In the genomic region with DNA sequence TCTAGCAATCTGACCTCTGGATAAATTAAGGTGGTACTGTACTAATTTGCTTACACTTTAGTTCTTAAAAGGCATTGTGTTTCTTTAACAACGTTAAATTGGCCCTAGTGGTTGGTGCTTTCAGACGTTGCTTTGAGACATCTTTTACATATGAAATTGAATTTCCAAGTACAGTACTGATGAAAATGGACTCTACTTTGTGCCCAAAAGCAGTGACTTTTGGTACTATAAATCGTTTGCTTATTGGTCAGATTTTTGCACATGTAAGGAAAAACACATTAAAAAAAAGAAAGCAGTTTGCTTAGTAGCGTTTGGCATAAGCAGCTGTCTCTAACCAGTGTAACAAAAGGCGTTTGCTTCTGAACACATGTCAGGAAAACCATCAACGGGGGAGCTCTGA, we compare ENCODE assay signal across 16 cellular contexts.
A peak's percentile ranks its signal among the peaks of the same experiment; 100 is the strongest.
DNase-seq lines count a peak whose midpoint lies in the region; ATAC-seq lines count a peak whose summit lies in the region.
"Had no signal": no experiment of that assay in that cellular context is flagged by ENCODE, and none has a peak within 500 bp of the region (broad histone marks: within the 10 kb centered on the region; RNA-seq: fewer than 3 reads in every experiment).

No MANE protein-coding gene starts in this region.

- no peaks in the 10 kb centered on the region for H3K9me3 Mint-ChIP-seq in activated CD8-positive, alpha-beta memory T cell treated with anti-CD3 and anti-CD28 coated beads, Interleukin-2, amount 10 ng/mL, durations not matched to agents 7 days and 5 days (ENCODE audit: low read depth)
- H3K9me3 Mint-ChIP-seq: activated CD4-positive, alpha-beta T cell treated with anti-CD3 and anti-CD28 coated beads, Interleukin-2, amount 10 ng/mL, durations not matched to agents 24 days and 14 days; activated naive CD8-positive, alpha-beta T cell treated with anti-CD3 and anti-CD28 coated beads for 36 hours had no signal

- intact Hi-C loops in left colon (cut with DNase I, micrococcal nuclease): no loop called here

- H3K27me3 ChIP-seq in neuron (ENCODE audit: insufficient read depth, low read length): no peaks in the 10 kb centered on the region
- H3K27me3 ChIP-seq: hepatocyte had no signal

- H3K4me1 Mint-ChIP-seq in activated CD8-positive, alpha-beta memory T cell treated with anti-CD3 and anti-CD28 coated beads, Interleukin-2, amount 10 ng/mL, durations not matched to agents 7 days and 5 days: peaks cover 2% of the 10 kb centered on the region
- H3K4me1 Mint-ChIP-seq: activated naive CD8-positive, alpha-beta T cell treated with anti-CD3 and anti-CD28 coated beads for 36 hours; B cell had no signal

- no peaks in the 10 kb centered on the region for H3K36me3 ChIP-seq in neuron (ENCODE audit: insufficient read depth, low read length)

- no peaks in the 10 kb centered on the region for H3K27me3 Mint-ChIP-seq in activated CD8-positive, alpha-beta memory T cell treated with anti-CD3 and anti-CD28 coated beads, Interleukin-2, amount 10 ng/mL, durations not matched to agents 7 days and 5 days
- H3K27me3 Mint-ChIP-seq: activated naive CD8-positive, alpha-beta T cell treated with anti-CD3 and anti-CD28 coated beads for 36 hours; B cell had no signal

- H3K36me3 Mint-ChIP-seq in activated CD8-positive, alpha-beta memory T cell treated with anti-CD3 and anti-CD28 coated beads, Interleukin-2, amount 10 ng/mL, durations not matched to agents 7 days and 5 days: no peaks in the 10 kb centered on the region
- H3K36me3 Mint-ChIP-seq: activated naive CD8-positive, alpha-beta T cell treated with anti-CD3 and anti-CD28 coated beads for 36 hours had no signal

- DNase-seq in NCI-H1092 (lab: John Stamatoyannopoulos, UW) (peak; percentile 50), NCI-H2171 (lab: John Stamatoyannopoulos, UW) (peak; percentile 33), cerebellar cortex (ENCODE audit: low spot score) (peak; percentile 61), D341Med (ENCODE audit: low spot score) (no peak), left colon (no peak)
- DNase-seq in activated naive CD4-positive, alpha-beta T cell treated with Interleukin-2 at 50 U/mL for 16 hours: no peak
- DNase-seq in activated CD8-positive, alpha-beta memory T cell treated with anti-CD3 and anti-CD28 coated beads, Interleukin-2, amount 10 ng/mL, durations not matched to agents 7 days and 5 days: no peak
- DNase-seq: activated CD4-positive, alpha-beta T cell treated with anti-CD3 and anti-CD28 coated beads, Interleukin-2, amount 10 ng/mL, durations not matched to agents 24 days and 14 days; activated naive CD8-positive, alpha-beta T cell treated with anti-CD3 and anti-CD28 coated beads for 36 hours; activated T-cell treated with anti-CD3 and anti-CD28 coated beads, Interleukin-2, amount 50 U/mL, for 1 hour; effector memory CD4-positive, alpha-beta T cell; IMR-90; left cardiac atrium had no signal

- CTCF ChIA-PET in activated CD8-positive, alpha-beta memory T cell treated with anti-CD3 and anti-CD28 coated beads, Interleukin-2, amount 10 ng/mL, durations not matched to agents 7 days and 5 days (lab: Charles Lee): no interaction called here

- no peak for ATAC-seq in left colon
- ATAC-seq in activated CD8-positive, alpha-beta memory T cell treated with anti-CD3 and anti-CD28 coated beads, Interleukin-2, amount 10 ng/mL, durations not matched to agents 7 days and 5 days: no peak
- ATAC-seq: left cardiac atrium had no signal

- peak overlapping the region; percentile 5 for H3K4me3 ChIP-seq in neuron (ENCODE audit: low read length)
- H3K4me3 ChIP-seq: hepatocyte had no signal

- H3K4me3 Mint-ChIP-seq in activated CD8-positive, alpha-beta memory T cell treated with anti-CD3 and anti-CD28 coated beads, Interleukin-2, amount 10 ng/mL, durations not matched to agents 7 days and 5 days: no peak overlapping the region
- H3K4me3 Mint-ChIP-seq: activated CD4-positive, alpha-beta T cell treated with anti-CD3 and anti-CD28 coated beads, Interleukin-2, amount 10 ng/mL, durations not matched to agents 24 days and 14 days; activated naive CD8-positive, alpha-beta T cell treated with anti-CD3 and anti-CD28 coated beads for 36 hours; B cell had no signal

- H3K9me3 ChIP-seq in neuron (ENCODE audit: low read length): no peaks in the 10 kb centered on the region

- H3K27ac Mint-ChIP-seq in activated CD8-positive, alpha-beta memory T cell treated with anti-CD3 and anti-CD28 coated beads, Interleukin-2, amount 10 ng/mL, durations not matched to agents 7 days and 5 days: no peak overlapping the region
- H3K27ac Mint-ChIP-seq: activated CD4-positive, alpha-beta T cell treated with anti-CD3 and anti-CD28 coated beads, Interleukin-2, amount 10 ng/mL, durations not matched to agents 24 days and 14 days; activated naive CD8-positive, alpha-beta T cell treated with anti-CD3 and anti-CD28 coated beads for 36 hours; B cell had no signal

- peaks cover 20% of the 10 kb centered on the region for H3K4me1 ChIP-seq in neuron (ENCODE audit: insufficient read depth, low read length)

- H2AFZ ChIP-seq in neuron (ENCODE audit: low read depth, low read length): peak overlapping the region; percentile 60
- H2AFZ ChIP-seq: hepatocyte had no signal

Comparison
In these comparisons a context has a peak if more than half of its experiments do, and no peak if none do; other contexts are left out.
1. DNase-seq: peak in NCI-H1092 (single experiment), NCI-H2171 (single experiment) and cerebellar cortex (single experiment); none in D341Med (single experiment), left colon (0 of 2), activated naive CD4-positive, alpha-beta T cell treated with Interleukin-2 at 50 U/mL for 16 hours (single experiment) and activated CD8-positive, alpha-beta memory T cell treated with anti-CD3 and anti-CD28 coated beads, Interleukin-2, amount 10 ng/mL, durations not matched to agents 7 days and 5 days (single experiment).